Comparison of ENCODE assay signal across 23 cellular contexts in genomic region chr10:45640049-45640448, GRCh38. TPM values are rescaled to one million over a fixed set of nuclear protein-coding genes. Genes with fewer than 3 reads are reported as not detected.
DNase-seq lines count a peak whose midpoint lies in the region; ATAC-seq and TF ChIP-seq lines count a peak whose summit lies in the region.
"Had no signal": no experiment of that assay in that cellular context is flagged by ENCODE, and none has a peak within 500 bp of the region (broad histone marks: within the 10 kb centered on the region; RNA-seq: fewer than 3 reads in every experiment).

No MANE protein-coding gene starts in this region.

- peak; percentile 4 for DNase-seq in GM23248
- DNase-seq in memory B cell (ENCODE audit: low spot score in 2 of 2): no peak
- peak; percentile 6 for DNase-seq in osteoblast (ENCODE audit: insufficient read length, low spot score, missing footprints)
- no peak for DNase-seq in stimulated activated effector memory CD8-positive, alpha-beta T cell treated with anti-CD3 and anti-CD28 coated beads, Interleukin-12 subunit alpha, Interleukin-12 subunit beta, amount 100 ng/mL, for 72 hours (ENCODE audit: low spot score in 2 of 2)
- no peak for DNase-seq in activated CD4-positive, alpha-beta T cell treated with anti-CD3 and anti-CD28 coated beads, Interleukin-2, amount 50 U/mL, for 48 hours
- DNase-seq in heart left ventricle: no peak
- DNase-seq: AML-193; BE2C; C1 segment of cervical spinal cord; CD4-positive, alpha-beta memory T cell; CD4-positive, CD25-positive, alpha-beta regulatory T cell; CD8-positive, alpha-beta memory T cell; COR-L47; DMS 273 treated with DMSO at 0.1 percent for 48 hours; DMS153; DMS53; DMS79; GF-D8 had no signal

- H3K9me3 ChIP-seq in GM23248 (ENCODE audit: low read depth): no peaks in the 10 kb centered on the region
- no peaks in the 10 kb centered on the region for H3K9me3 ChIP-seq in osteoblast (ENCODE audit: low read depth, low read length)
- H3K9me3 ChIP-seq in heart left ventricle: peaks cover 0 to 5% (median 0%) of the 10 kb centered on the region in 12 donors
- H3K9me3 ChIP-seq: A549, BE2C, BLaER1 had no signal

- H3K79me2 ChIP-seq in GM23248 (ENCODE audit: insufficient read depth) (no peaks in the 10 kb centered on the region), osteoblast (ENCODE audit: insufficient read depth, low read length) (no peaks in the 10 kb centered on the region)

- H3K27me3 ChIP-seq in GM23248 (replicated peaks; ENCODE audit: insufficient read depth) (no peaks in the 10 kb centered on the region), osteoblast (ENCODE audit: insufficient read depth, low read length) (no peaks in the 10 kb centered on the region), heart left ventricle (no peaks in the 10 kb centered on the region)
- H3K27me3 ChIP-seq: BE2C, BLaER1 had no signal

- H3K9me2 ChIP-seq in GM23248 (ENCODE audit: insufficient read depth): no peaks in the 10 kb centered on the region

- H3K36me3 ChIP-seq in GM23248 (ENCODE audit: low read depth) (no peaks in the 10 kb centered on the region), osteoblast (ENCODE audit: insufficient read depth, low read length) (no peaks in the 10 kb centered on the region), heart left ventricle (peaks cover 0 to 44% (median 33%) of the 10 kb centered on the region in 9 donors)
- H3K36me3 ChIP-seq: BE2C had no signal

- no peaks in the 10 kb centered on the region for H3F3A ChIP-seq in GM23248 (ENCODE audit: insufficient read depth)

- H3K9me3 Mint-ChIP-seq in memory B cell: no peaks in the 10 kb centered on the region
- H3K9me3 Mint-ChIP-seq in stimulated activated effector memory CD8-positive, alpha-beta T cell treated with anti-CD3 and anti-CD28 coated beads, Interleukin-12 subunit alpha, Interleukin-12 subunit beta, amount 100 ng/mL, for 72 hours: no peaks in the 10 kb centered on the region
- H3K9me3 Mint-ChIP-seq: CD4-positive, alpha-beta memory T cell; CD8-positive, alpha-beta memory T cell had no signal

- WGBS in GM23248 (ENCODE audit: low coverage in 1 of 2, low lambda C conversion rate in 2 of 2, missing lambda C conversion rate in 2 of 2), 2 experiments: 78 to 92% methylated on average over 1 of the region's 1 CpG
- 85 to 95% (median 90%) methylated on average over 1 of the region's 1 CpG for WGBS in heart left ventricle, 4 donors

- H3K27ac Mint-ChIP-seq in memory B cell: peak overlapping the region; percentile 35
- H3K27ac Mint-ChIP-seq in stimulated activated effector memory CD8-positive, alpha-beta T cell treated with anti-CD3 and anti-CD28 coated beads, Interleukin-12 subunit alpha, Interleukin-12 subunit beta, amount 100 ng/mL, for 72 hours: peak overlapping the region; percentile 52
- H3K27ac Mint-ChIP-seq: CD14-positive monocyte; CD4-positive, CD25-positive, alpha-beta regulatory T cell; CD8-positive, alpha-beta memory T cell had no signal

- ATAC-seq in memory B cell (ENCODE audit: low read depth) (no peak), GM19463 (IDR thresholded peaks at IDR 0.05; ENCODE audit: unreplicated experiment) (no peak), heart left ventricle (no peak)
- ATAC-seq in stimulated activated effector memory CD8-positive, alpha-beta T cell treated with anti-CD3 and anti-CD28 coated beads, Interleukin-12 subunit alpha, Interleukin-12 subunit beta, amount 100 ng/mL, for 72 hours: no peak
- ATAC-seq: A549 had no signal

- no peak overlapping the region for H3K9ac ChIP-seq in GM23248
- H3K9ac ChIP-seq: BLaER1 had no signal

- H2AFZ ChIP-seq in GM23248: no peak overlapping the region
- no peak overlapping the region for H2AFZ ChIP-seq in osteoblast (ENCODE audit: low read length)

- H3K27me3 Mint-ChIP-seq in memory B cell: no peaks in the 10 kb centered on the region
- H3K27me3 Mint-ChIP-seq: CD4-positive, alpha-beta memory T cell; CD4-positive, CD25-positive, alpha-beta regulatory T cell; CD8-positive, alpha-beta memory T cell had no signal

- intact Hi-C loops in heart left ventricle (cut with DNase I): no loop called here

- no peak overlapping the region for H3K4me3 ChIP-seq in GM23248
- H3K4me3 ChIP-seq in osteoblast (ENCODE audit: insufficient read depth, low read length): no peak overlapping the region
- H3K4me3 ChIP-seq in heart left ventricle: no peak overlapping the region
- H3K4me3 ChIP-seq: A549, BLaER1 had no signal

- H3K4me1 ChIP-seq in GM23248 (ENCODE audit: insufficient read depth) (no peaks in the 10 kb centered on the region), osteoblast (ENCODE audit: insufficient read depth, low read length) (no peaks in the 10 kb centered on the region), heart left ventricle (no peaks in the 10 kb centered on the region)
- H3K4me1 ChIP-seq: A549, BLaER1 had no signal

- TF ChIP-seq CTCF in osteoblast (IDR thresholded peaks at IDR 0.05; ENCODE audit: extremely low read depth, low read depth, low read length) (no peak), heart left ventricle (IDR thresholded peaks at IDR 0.05) (no peak)

- peaks cover 18% of the 10 kb centered on the region for H3K36me3 Mint-ChIP-seq in memory B cell
- H3K36me3 Mint-ChIP-seq in stimulated activated effector memory CD8-positive, alpha-beta T cell treated with anti-CD3 and anti-CD28 coated beads, Interleukin-12 subunit alpha, Interleukin-12 subunit beta, amount 100 ng/mL, for 72 hours: peaks cover 42% of the 10 kb centered on the region

- no peaks in the 10 kb centered on the region for H4K20me1 ChIP-seq in GM23248 (ENCODE audit: insufficient read depth)
- no peaks in the 10 kb centered on the region for H4K20me1 ChIP-seq in osteoblast (ENCODE audit: insufficient read depth, low read length)
- H4K20me1 ChIP-seq: BLaER1 had no signal

- in situ Hi-C loops in GM23248 (cut with MboI): no loop called here

- H3K27ac ChIP-seq in GM23248 (no peak overlapping the region), osteoblast (ENCODE audit: low read depth, low read length) (no peak overlapping the region), heart left ventricle (no peak overlapping the region)
- H3K27ac ChIP-seq: 22Rv1, A549, BLaER1 had no signal

- H3K4me2 ChIP-seq in GM23248 (ENCODE audit: unreplicated experiment) (no peak overlapping the region), osteoblast (ENCODE audit: insufficient read depth, low read length) (no peak overlapping the region)
- H3K4me2 ChIP-seq: A549, BLaER1 had no signal

- H3K4me1 Mint-ChIP-seq in memory B cell: peaks cover 2% of the 10 kb centered on the region
- no peaks in the 10 kb centered on the region for H3K4me1 Mint-ChIP-seq in stimulated activated effector memory CD8-positive, alpha-beta T cell treated with anti-CD3 and anti-CD28 coated beads, Interleukin-12 subunit alpha, Interleukin-12 subunit beta, amount 100 ng/mL, for 72 hours
- H3K4me1 Mint-ChIP-seq: CD14-positive monocyte had no signal

- no peak overlapping the region for H3K4me3 Mint-ChIP-seq in memory B cell
- H3K4me3 Mint-ChIP-seq in stimulated activated effector memory CD8-positive, alpha-beta T cell treated with anti-CD3 and anti-CD28 coated beads, Interleukin-12 subunit alpha, Interleukin-12 subunit beta, amount 100 ng/mL, for 72 hours: no peak overlapping the region
- H3K4me3 Mint-ChIP-seq: CD14-positive monocyte; CD4-positive, alpha-beta memory T cell; CD4-positive, CD25-positive, alpha-beta regulatory T cell; CD8-positive, alpha-beta memory T cell had no signal

- TF ChIP-seq POLR2A in heart left ventricle (IDR thresholded peaks at IDR 0.05): no peak

RNA-seq across cellular contexts. Expression of gene ZFAND4, which starts 32.5 kb away (rescaled TPM):
- 5.2 and 8.1 TPM in 2 replicates for total RNA-seq in GM23248 (2014; rRNA removed; shearing (Covaris generic))
- polyA plus RNA-seq in GM23248 (2016; fragmentation: Nextera tagmentation; extraction: Ambion mirVana) (2.7 and 4.0 TPM in 2 replicates), heart left ventricle (1 to 10 TPM; 3.4 to 5.0 TPM)
- total RNA-seq in osteoblast (8.3 and 10.9 TPM in 2 replicates), heart left ventricle (10 to 100 TPM in 6 of 9 donors, 1 to 10 TPM in 3; 6.3 to 15.5 (median 10.5) TPM)

Comparison
In these comparisons a context has a peak if more than half of its experiments do, and no peak if none do; other contexts are left out.
1. DNase-seq: peak in GM23248 (single experiment) and osteoblast (single experiment); none in memory B cell (0 of 2), stimulated activated effector memory CD8-positive, alpha-beta T cell treated with anti-CD3 and anti-CD28 coated beads, Interleukin-12 subunit alpha, Interleukin-12 subunit beta, amount 100 ng/mL, for 72 hours (0 of 2), activated CD4-positive, alpha-beta T cell treated with anti-CD3 and anti-CD28 coated beads, Interleukin-2, amount 50 U/mL, for 48 hours (0 of 2) and heart left ventricle (0 of 5).